In the genomic region with DNA sequence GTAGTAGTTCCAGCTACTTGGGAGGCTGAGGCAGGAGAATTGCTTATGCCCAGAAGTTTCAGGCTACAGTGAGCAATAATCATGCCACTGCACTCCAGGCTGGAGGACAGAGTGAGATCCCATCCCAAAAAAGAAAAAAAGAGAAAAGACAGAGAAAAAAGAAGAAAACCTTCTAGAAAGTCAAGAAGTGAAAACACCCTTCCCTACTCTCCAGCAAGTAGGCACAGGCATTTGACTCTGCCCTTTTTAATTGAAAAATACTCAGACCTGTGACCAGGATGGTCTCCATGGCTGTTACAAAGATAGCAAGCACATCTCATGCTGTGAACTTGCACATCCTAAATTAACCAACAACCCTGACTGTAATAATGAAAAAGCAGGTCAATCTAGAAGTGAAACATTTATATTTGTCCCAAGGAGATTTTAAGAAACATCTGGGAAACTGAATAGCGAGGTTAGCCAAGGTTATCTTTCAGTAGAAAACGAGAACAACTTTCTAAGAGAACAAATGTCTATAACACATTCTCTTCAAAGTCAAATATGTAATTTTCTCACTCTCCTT, we compare ENCODE assay signal across 8 cellular contexts. TPM values are rescaled to one million over a fixed set of nuclear protein-coding genes. Genes with fewer than 3 reads are reported as not detected.
DNase-seq lines count a peak whose midpoint lies in the region; ATAC-seq and TF ChIP-seq lines count a peak whose summit lies in the region.

No MANE protein-coding gene starts in this region.

- H3K27ac Mint-ChIP-seq in activated T-cell treated with anti-CD3 and anti-CD28 coated beads, Interleukin-2, amount 50 U/mL, for 72 hours = no peak overlapping the region

- H3K9me3 Mint-ChIP-seq in activated T-cell treated with anti-CD3 and anti-CD28 coated beads, Interleukin-2, amount 50 U/mL, for 72 hours = peaks cover 0 to under 1% of the 10 kb centered on the region in 2 donors

- H3K27ac ChIP-seq in gastroesophageal sphincter (peak overlapping the region; percentile 59 to 93 (median 86)), upper lobe of right lung (no peak overlapping the region)

- H3K4me3 ChIP-seq in gastroesophageal sphincter (peak overlapping the region; percentile 81 to 98), upper lobe of right lung (peak overlapping the region; percentile 60)

- WGBS in gastroesophageal sphincter (ENCODE audit: low coverage in 1 of 2), 2 donors = 40 to 63% methylated on average over 2 of the region's 2 CpGs

- H3K36me3 Mint-ChIP-seq in activated T-cell treated with anti-CD3 and anti-CD28 coated beads, Interleukin-2, amount 50 U/mL, for 72 hours (ENCODE audit: insufficient read depth in 2 of 2) = no peaks in the 10 kb centered on the region

- no peak for TF ChIP-seq EP300 in gastroesophageal sphincter (IDR thresholded peaks at IDR 0.05)

- DNase-seq in activated T-cell treated with anti-CD3 and anti-CD28 coated beads, Interleukin-2, amount 50 U/mL, for 72 hours = no peak
- DNase-seq in activated T-cell treated with anti-CD3 and anti-CD28 coated beads, Interleukin-2, amount 50 U/mL, for 1 hour = no peak
- DNase-seq in upper lobe of right lung = no peak
- DNase-seq in MV-4-11 (lab: John Stamatoyannopoulos, UW) = no peak
- no peak for DNase-seq in NCI-H446 treated with DMSO at 0.1 percent for 48 hours (lab: John Stamatoyannopoulos, UW)
- no peak for DNase-seq in activated CD8-positive, alpha-beta memory T cell treated with anti-CD3 and anti-CD28 coated beads for 24 hours

- peaks cover 25% of the 10 kb centered on the region for H3K27me3 Mint-ChIP-seq in activated T-cell treated with anti-CD3 and anti-CD28 coated beads, Interleukin-2, amount 50 U/mL, for 72 hours (ENCODE audit: low read depth)

- peaks cover 3 to 48% (median 3%) of the 10 kb centered on the region in 3 donors for H3K4me1 ChIP-seq in gastroesophageal sphincter
- no peaks in the 10 kb centered on the region for H3K4me1 ChIP-seq in upper lobe of right lung

- peak overlapping the region; percentile 76 to 77 for H3K4me3 Mint-ChIP-seq in activated T-cell treated with anti-CD3 and anti-CD28 coated beads, Interleukin-2, amount 50 U/mL, for 72 hours

- no peaks in the 10 kb centered on the region for H3K36me3 ChIP-seq in gastroesophageal sphincter
- no peaks in the 10 kb centered on the region for H3K36me3 ChIP-seq in upper lobe of right lung

- no peaks in the 10 kb centered on the region for H3K27me3 ChIP-seq in gastroesophageal sphincter
- H3K27me3 ChIP-seq in upper lobe of right lung = peaks cover 4% of the 10 kb centered on the region

- peak in 1 of 2 donors; percentile 3 for ATAC-seq in activated T-cell treated with anti-CD3 and anti-CD28 coated beads, Interleukin-2, amount 50 U/mL, for 72 hours (replicated peaks in 1 of 2)
- ATAC-seq in HG03571 (IDR thresholded peaks at IDR 0.05; ENCODE audit: unreplicated experiment) (peak; percentile 34), gastroesophageal sphincter (no peak), upper lobe of right lung (no peak)

- intact Hi-C loops in upper lobe of right lung (cut with DNase I) = no loop called here

- no peak for TF ChIP-seq POLR2A in gastroesophageal sphincter (IDR thresholded peaks at IDR 0.05)

- H3K4me1 Mint-ChIP-seq in activated T-cell treated with anti-CD3 and anti-CD28 coated beads, Interleukin-2, amount 50 U/mL, for 72 hours (ENCODE audit: low read depth) = peaks cover 13% of the 10 kb centered on the region

- peaks cover 0 to 3% (median 0%) of the 10 kb centered on the region in 3 donors for H3K9me3 ChIP-seq in gastroesophageal sphincter
- no peaks in the 10 kb centered on the region for H3K9me3 ChIP-seq in upper lobe of right lung

- TF ChIP-seq CTCF in gastroesophageal sphincter (IDR thresholded peaks at IDR 0.05) (no peak), upper lobe of right lung (IDR thresholded peaks at IDR 0.05) (no peak)

RNA-seq across cellular contexts. Expression of gene TMTC1, which starts 2.0 kb away (rescaled TPM):
- under 1 TPM; 0.22 to 0.51 TPM for total RNA-seq in activated T-cell treated with anti-CD3 and anti-CD28 coated beads, Interleukin-2, amount 50 U/mL, for 72 hours
- total RNA-seq in gastroesophageal sphincter (100 to 1,000 TPM in 3 of 4 donors, 10 to 100 TPM in 1; 94.0 to 190 (median 117) TPM), upper lobe of right lung (37.4 TPM)

Comparison
In these comparisons a context has a peak if more than half of its experiments do, and no peak if none do; other contexts are left out.
1. RNA of gene TMTC1, which starts 2.0 kb away (total RNA-seq): 94.0 to 190 TPM in gastroesophageal sphincter and 37.4 TPM in upper lobe of right lung (single experiment); 0.22 to 0.51 TPM in activated T-cell treated with anti-CD3 and anti-CD28 coated beads, Interleukin-2, amount 50 U/mL, for 72 hours; every median in the first group is over 10 times any median in the second.